In the genomic region with DNA sequence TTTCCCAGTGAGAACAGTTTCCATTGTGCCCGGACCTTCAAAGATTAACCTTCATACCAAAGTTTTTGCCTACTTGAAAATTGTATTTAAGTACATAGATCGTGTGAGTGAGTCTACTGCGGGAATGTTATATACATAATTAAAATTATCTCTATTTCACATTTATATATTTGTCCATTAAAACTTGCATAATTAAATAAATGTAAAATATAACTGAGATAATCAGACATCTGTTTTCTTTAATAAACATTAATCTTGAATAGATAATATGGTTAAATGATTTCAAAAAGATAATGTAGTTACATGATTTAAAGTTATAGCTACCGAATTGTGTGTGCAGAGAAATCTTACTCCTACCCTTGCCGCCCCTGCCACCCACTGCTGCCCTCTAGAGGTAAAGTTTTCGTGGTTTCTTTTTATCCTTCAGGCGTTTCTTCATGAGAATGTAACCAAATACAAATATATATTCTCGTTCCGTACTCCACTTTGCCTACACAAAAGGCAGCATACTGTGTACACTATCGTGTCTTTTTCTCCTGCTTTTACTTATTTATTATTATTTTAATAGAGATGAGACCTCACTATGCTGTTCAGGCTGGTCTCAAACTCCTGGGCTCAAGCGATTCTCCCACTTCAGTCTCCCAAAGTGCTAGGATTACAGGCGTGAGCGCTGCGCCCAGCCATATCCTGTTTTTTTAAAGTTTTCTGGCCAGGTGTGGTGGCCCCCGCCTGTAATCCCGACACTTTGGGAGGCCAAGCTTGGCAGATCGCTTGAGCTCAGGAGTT, we compare ENCODE assay signal across 9 cellular contexts. TPM values are rescaled to one million over a fixed set of nuclear protein-coding genes. Genes with fewer than 3 reads are reported as not detected.
DNase-seq lines count a peak whose midpoint lies in the region; ATAC-seq and TF ChIP-seq lines count a peak whose summit lies in the region.
"Had no signal": no experiment of that assay in that cellular context is flagged by ENCODE, and none has a peak within 500 bp of the region (broad histone marks: within the 10 kb centered on the region; RNA-seq: fewer than 3 reads in every experiment).

No MANE protein-coding gene starts in this region.

- peak; percentile 57; the same call in 1 of the 2 replicates for ATAC-seq in IMR-90 (ENCODE audit: low read depth)
- no peak for ATAC-seq in HG03521 (IDR thresholded peaks at IDR 0.05; ENCODE audit: unreplicated experiment)

- H3K18ac ChIP-seq in IMR-90 (ENCODE audit: low read depth, low read length) (no peak overlapping the region), mesenchymal stem cell (ENCODE audit: low read depth in 1 of 2, low read length in 2 of 2) (no peak overlapping the region)

- DNase-seq in DMS53 (lab: John Stamatoyannopoulos, UW) (peak; percentile 61), IMR-90 (peak; percentile 12), T-helper 2 cell (peak in 4 of 5 experiments; percentile 10 to 61 (median 36)), mesenchymal stem cell (peak; percentile 51), vagina (ENCODE audit: extremely low spot score in 2 of 2) (no peak), substantia nigra (lab: John Stamatoyannopoulos, UW) (no peak)
- peak; percentile 48 for DNase-seq in central memory CD4-positive, alpha-beta T cell

- H4K8ac ChIP-seq in IMR-90 (ENCODE audit: low read depth in 2 of 2, low read length in 2 of 2) (no peak overlapping the region), mesenchymal stem cell (ENCODE audit: low read length) (no peak overlapping the region)

- H3K14ac ChIP-seq in IMR-90 (replicated peaks; ENCODE audit: low read depth, low read length) (no peak overlapping the region), mesenchymal stem cell (ENCODE audit: low read length in 2 of 2) (no peak overlapping the region)

- H3K4ac ChIP-seq in IMR-90 (ENCODE audit: low read depth, low read length) (no peak overlapping the region), mesenchymal stem cell (ENCODE audit: low read depth in 1 of 2, low read length in 2 of 2) (no peak overlapping the region)

- no peaks in the 10 kb centered on the region for H3K9me3 ChIP-seq in IMR-90 (ENCODE audit: control insufficient read depth, insufficient read depth, low read length)
- H3K9me3 ChIP-seq in mesenchymal stem cell (ENCODE audit: control insufficient read depth, low read length), result no peaks in the 10 kb centered on the region
- no peaks in the 10 kb centered on the region for H3K9me3 ChIP-seq in vagina

- POLR2A ChIA-PET in IMR-90 (lab: Charles Lee; ENCODE audit: unreplicated experiment), result interaction anchor here (0.6 kb wide), 1 partner anchor 149 kb away, joined by 3 read pairs; no protein-coding TSS in a partner anchor

- TF ChIP-seq RAD21 in IMR-90 (IDR thresholded peaks at IDR 0.05; ENCODE audit: low read length), result peak; percentile 57

- H3K9ac ChIP-seq in IMR-90 (ENCODE audit: low read depth, low read length), result no peak overlapping the region
- H3K9ac ChIP-seq in mesenchymal stem cell (ENCODE audit: low read length), result no peak overlapping the region

- H3K27me3 ChIP-seq in IMR-90 (ENCODE audit: control insufficient read depth, insufficient read depth, low read length) (no peaks in the 10 kb centered on the region), mesenchymal stem cell (ENCODE audit: control insufficient read depth in 1 of 2, insufficient read depth in 1 of 2, low read length in 2 of 2) (no peaks in the 10 kb centered on the region), vagina (no peaks in the 10 kb centered on the region)

- BruUV-seq in IMR-90 (replicated peaks; lab: Mats Ljungman, UMichigan), result no TSS peak

- 100% methylated on average over 3 of the region's 17 CpGs; no CpG with 5 or more reads in 1 of the 2 experiments for WGBS in IMR-90 (ENCODE audit: extremely low coverage in 2 of 2, insufficient read length in 1 of 2), 2 experiments
- 80% methylated on average over 13 of the region's 17 CpGs for WGBS in mesenchymal stem cell

- H2BK12ac ChIP-seq in mesenchymal stem cell (ENCODE audit: low read length in 2 of 2), result no peak overlapping the region

- dilution Hi-C loops in IMR-90 (cut with HindIII; ENCODE audit: low sequenced_read_pairs, unreplicated experiment), result no loop called here

- no peaks in the 10 kb centered on the region for H4K20me1 ChIP-seq in IMR-90 (ENCODE audit: insufficient read depth, low read length)

- intact Hi-C loops in IMR-90 (cut with micrococcal nuclease), result no loop called here
- intact Hi-C loops in vagina (cut with DNase I), result loop anchor here (10.0 kb wide), 1 partner anchor 191 kb away; no protein-coding TSS in a partner anchor

- H4K91ac ChIP-seq in IMR-90 (ENCODE audit: insufficient read depth, low read depth, low read length), result no peak overlapping the region
- H4K91ac ChIP-seq in mesenchymal stem cell (ENCODE audit: low read length), result no peak overlapping the region

- H3K36me3 ChIP-seq in IMR-90 (ENCODE audit: control insufficient read depth, insufficient read depth, low read length) (peaks cover 10% of the 10 kb centered on the region), mesenchymal stem cell (ENCODE audit: control insufficient read depth in 1 of 2, insufficient read depth in 2 of 2, low read depth in 1 of 2, low read length in 2 of 2) (peaks cover 14 to 26% of the 10 kb centered on the region in 2 experiments), vagina (no peaks in the 10 kb centered on the region)

- no peaks in the 10 kb centered on the region for H3K9me1 ChIP-seq in IMR-90 (ENCODE audit: insufficient read depth, low read length)

- H3K79me1 ChIP-seq in IMR-90 (ENCODE audit: low read depth in 1 of 2, low read length in 2 of 2) (peaks cover 0 to 11% of the 10 kb centered on the region in 2 experiments; a peak in 3 of 4 replicates), mesenchymal stem cell (replicated peaks; ENCODE audit: low read length, poor library complexity, severe bottlenecking) (peaks cover 26% of the 10 kb centered on the region)

- no peak overlapping the region for H3K27ac ChIP-seq in IMR-90 (ENCODE audit: insufficient read depth, low read length)
- no peak overlapping the region for H3K27ac ChIP-seq in mesenchymal stem cell (ENCODE audit: low read length, poor library complexity, severe bottlenecking)
- no peak overlapping the region for H3K27ac ChIP-seq in vagina
- H3K27ac ChIP-seq in substantia nigra (ENCODE audit: low read depth, low read length, poor library complexity, severe bottlenecking), result no peak overlapping the region
- H3K27ac ChIP-seq: SK-N-MC had no signal

- H4K5ac ChIP-seq in IMR-90 (ENCODE audit: low read depth, low read length), result no peak overlapping the region

- H2AK9ac ChIP-seq in IMR-90 (replicated peaks; ENCODE audit: low read depth, low read length, poor library complexity), result no peak overlapping the region

- H2AK5ac ChIP-seq in IMR-90 (ENCODE audit: low read depth, low read length), result no peak overlapping the region
- no peak overlapping the region for H2AK5ac ChIP-seq in mesenchymal stem cell (ENCODE audit: low read length, severe bottlenecking)

- H2BK120ac ChIP-seq in IMR-90 (ENCODE audit: low read depth, low read length), result no peak overlapping the region
- no peak overlapping the region for H2BK120ac ChIP-seq in mesenchymal stem cell (ENCODE audit: low read depth, low read length)

- H3K4me3 ChIP-seq in IMR-90 (ENCODE audit: insufficient read depth, low read depth, low read length), result no peak overlapping the region
- H3K4me3 ChIP-seq in mesenchymal stem cell (ENCODE audit: insufficient read depth in 1 of 2, low read depth in 1 of 2, low read length in 2 of 2), result no peak overlapping the region
- no peak overlapping the region for H3K4me3 ChIP-seq in vagina
- H3K4me3 ChIP-seq: SK-N-MC had no signal

- no peak overlapping the region for H2BK15ac ChIP-seq in IMR-90 (ENCODE audit: low read depth, low read length)
- no peak overlapping the region for H2BK15ac ChIP-seq in mesenchymal stem cell (ENCODE audit: low read depth, poor library complexity, severe bottlenecking)

- H3K23ac ChIP-seq in IMR-90 (ENCODE audit: low read depth, low read length) (no peak overlapping the region), mesenchymal stem cell (ENCODE audit: low read length in 2 of 2) (no peak overlapping the region)

- peak; percentile 57 for TF ChIP-seq CTCF in IMR-90 (conservative IDR thresholded peaks at IDR 0.05; ENCODE audit: low read depth, low read length)
- peak in 2 of 3 experiments; percentile 21 to 27 for TF ChIP-seq CTCF in vagina (IDR thresholded peaks at IDR 0.05)

- CTCF ChIA-PET in IMR-90 (lab: Yijun Ruan, JAX), result interaction anchor here (0.6 to 1.4 kb wide), 4 partner anchors 12 to 167 kb away, joined by 3 to 6 read pairs (median 4); no protein-coding TSS in a partner anchor

- TF ChIP-seq POLR2A in IMR-90 (IDR thresholded peaks at IDR 0.05; ENCODE audit: low read depth, low read length), result no peak
- TF ChIP-seq POLR2A in vagina (IDR thresholded peaks at IDR 0.05), result no peak

- H3K4me2 ChIP-seq in IMR-90 (ENCODE audit: low read depth, low read length) (no peak overlapping the region), mesenchymal stem cell (ENCODE audit: low read length, poor library complexity, severe bottlenecking) (no peak overlapping the region)

- in situ Hi-C loops in IMR-90 (cut with MboI; ENCODE audit: low sequenced_read_pairs), result no loop called here

- no peak overlapping the region for H2BK5ac ChIP-seq in IMR-90 (ENCODE audit: low read depth, low read length, poor library complexity, severe bottlenecking)
- no peak overlapping the region for H2BK5ac ChIP-seq in mesenchymal stem cell (ENCODE audit: low read depth, low read length, poor library complexity, severe bottlenecking)

- H3K4me1 ChIP-seq in IMR-90 (ENCODE audit: control insufficient read depth, insufficient read depth, low read length) (no peaks in the 10 kb centered on the region), mesenchymal stem cell (ENCODE audit: control insufficient read depth, insufficient read depth, low read depth, low read length) (peaks cover 2% of the 10 kb centered on the region), vagina (no peaks in the 10 kb centered on the region)

- H3K56ac ChIP-seq in IMR-90 (ENCODE audit: extremely low read depth, insufficient read depth, low read length), result no peak overlapping the region

- no peak overlapping the region for H2BK20ac ChIP-seq in IMR-90 (ENCODE audit: low read depth, low read length)

- H2AFZ ChIP-seq in IMR-90 (replicated peaks; ENCODE audit: low read length, poor library complexity), result no peak overlapping the region
- H2AFZ ChIP-seq in mesenchymal stem cell (ENCODE audit: low read depth, low read length), result no peak overlapping the region

RNA-seq across cellular contexts. Expression of gene RPA1, which starts 35.6 kb away (rescaled TPM):
- total RNA-seq in IMR-90 (2012; rRNA removed) (32.8 and 38.4 TPM in 2 replicates), vagina (30.9 TPM)
- polyA plus RNA-seq in IMR-90 (2012; rRNA removed), result 44.3 and 48.2 TPM in 2 replicates
- polyA plus RNA-seq in IMR-90 (2012; cell fraction: cytosol; rRNA removed), result 20.4 and 27.8 TPM in 2 replicates
- 15.2 and 33.0 TPM in 2 replicates for polyA plus RNA-seq in IMR-90 (2012; cell fraction: nucleus; rRNA removed; ENCODE audit: low replicate concordance)
- polyA plus RNA-seq in mesenchymal stem cell (2013, experiment 1 of 2), result 21.9 TPM
- 22.1 TPM for polyA plus RNA-seq in mesenchymal stem cell (2013, experiment 2 of 2)

RNA-seq across cellular contexts. Expression of gene SMYD4, which starts 35.7 kb away (rescaled TPM):
- total RNA-seq in IMR-90 (2012; rRNA removed), result 6.7 and 7.2 TPM in 2 replicates
- 4.3 and 5.3 TPM in 2 replicates for polyA plus RNA-seq in IMR-90 (2012; rRNA removed)
- 1.9 and 2.0 TPM in 2 replicates for polyA plus RNA-seq in IMR-90 (2012; cell fraction: cytosol; rRNA removed)
- 6.4 and 12.5 TPM in 2 replicates for polyA plus RNA-seq in IMR-90 (2012; cell fraction: nucleus; rRNA removed; ENCODE audit: low replicate concordance)
- 5.1 TPM for polyA plus RNA-seq in mesenchymal stem cell (2013, experiment 1 of 2)
- polyA plus RNA-seq in mesenchymal stem cell (2013, experiment 2 of 2), result 4.8 TPM
- total RNA-seq in vagina, result 16.7 TPM

Comparison
In these comparisons a context has a peak if more than half of its experiments do, and no peak if none do; other contexts are left out.
1. DNase-seq: peak in DMS53 (single experiment), IMR-90 (single experiment), T-helper 2 cell (4 of 5), central memory CD4-positive, alpha-beta T cell (single experiment) and mesenchymal stem cell (single experiment); none in vagina (0 of 2) and substantia nigra (0 of 49).